In genomic region chr9:127503379-127503921, GRCh38 we compare ENCODE assay signal across 9 cellular contexts.
"Had no signal": no experiment of that assay in that cellular context is flagged by ENCODE, and none has a peak within 500 bp of the region (broad histone marks: within the 10 kb centered on the region; RNA-seq: fewer than 3 reads in every experiment).

No MANE protein-coding gene starts in this region.

- H3K9me3 ChIP-seq: pancreas, upper lobe of left lung had no signal

- H3K36me3 Mint-ChIP-seq: activated CD4-positive, alpha-beta memory T cell treated with anti-CD3 and anti-CD28 coated beads for 36 hours; activated naive CD8-positive, alpha-beta T cell treated with anti-CD3 and anti-CD28 coated beads for 36 hours had no signal

- H3K27ac Mint-ChIP-seq: activated CD4-positive, alpha-beta memory T cell treated with anti-CD3 and anti-CD28 coated beads for 36 hours; activated CD4-positive, alpha-beta T cell treated with anti-CD3 and anti-CD28 coated beads for 36 hours; activated naive CD8-positive, alpha-beta T cell treated with anti-CD3 and anti-CD28 coated beads for 36 hours had no signal

- H3K4me3 Mint-ChIP-seq: activated CD4-positive, alpha-beta memory T cell treated with anti-CD3 and anti-CD28 coated beads for 36 hours; activated CD4-positive, alpha-beta T cell treated with anti-CD3 and anti-CD28 coated beads for 36 hours; activated naive CD8-positive, alpha-beta T cell treated with anti-CD3 and anti-CD28 coated beads for 36 hours; central memory CD8-positive, alpha-beta T cell had no signal

- H3K4me3 ChIP-seq: pancreas, skin epidermis, upper lobe of left lung had no signal

- H3K9me3 Mint-ChIP-seq: activated CD4-positive, alpha-beta memory T cell treated with anti-CD3 and anti-CD28 coated beads for 36 hours; activated naive CD8-positive, alpha-beta T cell treated with anti-CD3 and anti-CD28 coated beads for 36 hours; central memory CD8-positive, alpha-beta T cell had no signal

- H3K27ac ChIP-seq: brain microvascular endothelial cell, pancreas had no signal

- H3K4me1 Mint-ChIP-seq: activated CD4-positive, alpha-beta T cell treated with anti-CD3 and anti-CD28 coated beads for 36 hours; activated naive CD8-positive, alpha-beta T cell treated with anti-CD3 and anti-CD28 coated beads for 36 hours; central memory CD8-positive, alpha-beta T cell had no signal

- H3K27me3 ChIP-seq: brain microvascular endothelial cell, pancreas, upper lobe of left lung had no signal

- H3K27me3 Mint-ChIP-seq: activated CD4-positive, alpha-beta memory T cell treated with anti-CD3 and anti-CD28 coated beads for 36 hours; activated CD4-positive, alpha-beta T cell treated with anti-CD3 and anti-CD28 coated beads for 36 hours; activated naive CD8-positive, alpha-beta T cell treated with anti-CD3 and anti-CD28 coated beads for 36 hours; central memory CD8-positive, alpha-beta T cell had no signal

- DNase-seq: cortex of kidney had no signal

- H3K4me1 ChIP-seq: pancreas had no signal

- FAIRE-seq: pancreas had no signal
